In the genomic region with DNA sequence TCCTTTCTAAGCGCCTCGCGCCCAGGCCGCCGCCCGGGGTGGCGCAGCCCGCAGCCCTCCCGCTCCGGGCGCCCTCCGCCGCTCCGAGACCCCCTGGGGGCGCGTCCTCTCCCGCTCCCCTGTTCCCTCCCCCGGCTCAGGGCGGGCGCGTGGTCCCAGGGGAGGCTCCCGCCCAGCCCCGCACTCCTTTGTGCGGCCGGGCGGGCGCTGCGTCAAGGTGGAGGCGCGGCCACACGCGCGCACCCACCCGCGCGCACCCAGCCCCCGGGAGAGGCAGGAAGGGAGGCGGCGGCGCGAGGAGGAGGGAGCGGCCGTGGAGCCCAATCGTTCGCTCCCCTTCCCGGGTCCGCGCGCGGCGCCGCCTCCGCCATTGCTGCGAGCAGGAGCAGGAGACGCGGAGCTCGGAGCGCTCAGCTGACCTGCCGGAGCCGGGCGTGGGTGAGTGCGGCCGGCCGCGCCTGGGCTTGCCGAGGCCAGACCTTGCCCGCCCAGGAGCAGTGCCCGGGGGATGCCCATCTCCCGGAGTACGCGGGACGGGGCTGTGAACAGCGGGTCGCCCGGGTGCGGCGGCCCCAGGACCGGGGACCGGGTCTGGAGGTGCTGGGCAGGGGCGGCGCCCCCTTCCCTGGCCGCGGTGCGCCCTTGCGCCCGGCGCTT, we compare ENCODE assay signal across 8 cellular contexts. TPM values are rescaled to one million over a fixed set of nuclear protein-coding genes. Genes with fewer than 3 reads are reported as not detected.
A peak's percentile ranks its signal among the peaks of the same experiment; 100 is the strongest.
DNase-seq lines count a peak whose midpoint lies in the region; ATAC-seq and TF ChIP-seq lines count a peak whose summit lies in the region.

A gene with protein sequence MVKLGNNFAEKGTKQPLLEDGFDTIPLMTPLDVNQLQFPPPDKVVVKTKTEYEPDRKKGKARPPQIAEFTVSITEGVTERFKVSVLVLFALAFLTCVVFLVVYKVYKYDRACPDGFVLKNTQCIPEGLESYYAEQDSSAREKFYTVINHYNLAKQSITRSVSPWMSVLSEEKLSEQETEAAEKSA (plus strand): TSS at position 367 of the 657 bp plus-strand sequence. CDS start 528 bp downstream, outside the sequence.

- H3K27ac ChIP-seq in AG04450 (ENCODE audit: low read depth, low read length) (no peak within 1 kb of the TSS), HUES48 (ENCODE audit: low read depth, low read length) (no peak within 1 kb of the TSS), esophagus (ENCODE audit: low read depth in 2 of 2, low read length in 1 of 2) (peak within 1 kb of the TSS in 1 of 2 donors; percentile 9)

- H3K4me3 Mint-ChIP-seq in activated CD8-positive, alpha-beta memory T cell treated with anti-CD3 and anti-CD28 coated beads, Interleukin-2, amount 10 ng/mL, durations not matched to agents 7 days and 5 days = peak within 1 kb of the TSS; percentile 67

- DNase-seq in AG04450 (ENCODE audit: low read depth, low spot score) = no peak
- peak; percentile 49 for DNase-seq in activated CD8-positive, alpha-beta memory T cell treated with anti-CD3 and anti-CD28 coated beads, Interleukin-2, amount 10 ng/mL, durations not matched to agents 7 days and 5 days

- no peaks in the 10 kb centered on the region for H3K36me3 Mint-ChIP-seq in activated CD8-positive, alpha-beta memory T cell treated with anti-CD3 and anti-CD28 coated beads, Interleukin-2, amount 10 ng/mL, durations not matched to agents 7 days and 5 days

- no peak within 1 kb of the TSS for H3K27ac Mint-ChIP-seq in activated CD8-positive, alpha-beta memory T cell treated with anti-CD3 and anti-CD28 coated beads, Interleukin-2, amount 10 ng/mL, durations not matched to agents 7 days and 5 days

- peaks cover 5% of the 10 kb centered on the region; the same call in 1 of the 2 replicates for H3K9me3 ChIP-seq in AG04450 (ENCODE audit: control insufficient read depth, insufficient read depth, low read length)
- no peaks in the 10 kb centered on the region for H3K9me3 ChIP-seq in HUES48 (ENCODE audit: control insufficient read depth, insufficient read depth, low read length)
- H3K9me3 ChIP-seq in esophagus (ENCODE audit: control insufficient read depth in 2 of 2, insufficient read depth in 1 of 2, low read depth in 1 of 2, low read length in 1 of 2) = peaks cover 0 to 3% of the 10 kb centered on the region in 2 donors
- no peaks in the 10 kb centered on the region for H3K9me3 ChIP-seq in neuron (ENCODE audit: low read length)

- H3K9ac ChIP-seq in HUES48 (ENCODE audit: low read depth, low read length) = peak within 1 kb of the TSS; percentile 53; the same call in 1 of the 2 replicates

- no peak for TF ChIP-seq CTCF in AG04450 (IDR thresholded peaks at IDR 0.05; ENCODE audit: low read depth, low read length)

- CTCF ChIA-PET in AG04450 (lab: Charles Lee) = no interaction called here
- CTCF ChIA-PET in activated CD8-positive, alpha-beta memory T cell treated with anti-CD3 and anti-CD28 coated beads, Interleukin-2, amount 10 ng/mL, durations not matched to agents 7 days and 5 days (lab: Charles Lee) = no interaction called here

- H2AFZ ChIP-seq in neuron (ENCODE audit: low read depth, low read length) = peak within 1 kb of the TSS; percentile 97

- WGBS in esophagus, 2 donors = 1% methylated on average over 71 to 87 of the region's 87 CpGs

- H3K27me3 Mint-ChIP-seq in activated CD8-positive, alpha-beta memory T cell treated with anti-CD3 and anti-CD28 coated beads, Interleukin-2, amount 10 ng/mL, durations not matched to agents 7 days and 5 days = peaks cover 40% of the 10 kb centered on the region

- peaks cover 14% of the 10 kb centered on the region for H3K4me1 Mint-ChIP-seq in activated CD8-positive, alpha-beta memory T cell treated with anti-CD3 and anti-CD28 coated beads, Interleukin-2, amount 10 ng/mL, durations not matched to agents 7 days and 5 days

- POLR2A ChIA-PET in AG04450 (lab: Yijun Ruan, JAX) = no interaction called here

- peak; percentile 68 for ATAC-seq in activated CD8-positive, alpha-beta memory T cell treated with anti-CD3 and anti-CD28 coated beads, Interleukin-2, amount 10 ng/mL, durations not matched to agents 7 days and 5 days
- no peak for ATAC-seq in GM19351 (IDR thresholded peaks at IDR 0.05; ENCODE audit: unreplicated experiment)
- ATAC-seq in HG03280 (IDR thresholded peaks at IDR 0.05; ENCODE audit: unreplicated experiment) = no peak
- no peak for ATAC-seq in HG02970 (IDR thresholded peaks at IDR 0.05; ENCODE audit: low FRiP score, unreplicated experiment)

- H3K4me3 ChIP-seq in AG04450 (ENCODE audit: low read depth, low read length) (peak within 1 kb of the TSS; percentile 50), HUES48 (ENCODE audit: low read depth, low read length) (peak within 1 kb of the TSS; percentile 82), esophagus (ENCODE audit: low read depth in 1 of 2, low read length in 2 of 2) (peak within 1 kb of the TSS; percentile 53 to 70), neuron (ENCODE audit: low read length) (peak within 1 kb of the TSS; percentile 70)

- no peaks in the 10 kb centered on the region for H3K9me3 Mint-ChIP-seq in activated CD8-positive, alpha-beta memory T cell treated with anti-CD3 and anti-CD28 coated beads, Interleukin-2, amount 10 ng/mL, durations not matched to agents 7 days and 5 days (ENCODE audit: low read depth)

- H3K36me3 ChIP-seq in HUES48 (ENCODE audit: control insufficient read depth, insufficient read depth, low read length) (peaks cover 12% of the 10 kb centered on the region; the same call in 1 of the 2 replicates), esophagus (ENCODE audit: control insufficient read depth in 2 of 2, insufficient read depth in 2 of 2, low read length in 1 of 2) (peaks cover 0 to 6% of the 10 kb centered on the region in 2 donors), neuron (ENCODE audit: insufficient read depth, low read length) (peaks cover under 1% of the 10 kb centered on the region)

- no peaks in the 10 kb centered on the region; the same call in 1 of the 2 replicates for H3K4me1 ChIP-seq in HUES48 (ENCODE audit: control insufficient read depth, insufficient read depth, low read length)
- peaks cover 4 to 17% of the 10 kb centered on the region in 2 donors for H3K4me1 ChIP-seq in esophagus (ENCODE audit: control insufficient read depth in 2 of 2, insufficient read depth in 2 of 2, low read length in 1 of 2)
- peaks cover 10% of the 10 kb centered on the region for H3K4me1 ChIP-seq in neuron (ENCODE audit: insufficient read depth, low read length)

- H3K27me3 ChIP-seq in AG04450 (ENCODE audit: control insufficient read depth, insufficient read depth, low read length) = peaks cover 72% of the 10 kb centered on the region
- H3K27me3 ChIP-seq in HUES48 (ENCODE audit: control insufficient read depth, insufficient read depth, low read length) = peaks cover 55% of the 10 kb centered on the region
- no peaks in the 10 kb centered on the region for H3K27me3 ChIP-seq in esophagus (ENCODE audit: control insufficient read depth in 1 of 2, insufficient read depth in 2 of 2, low read length in 2 of 2)
- peaks cover 45% of the 10 kb centered on the region for H3K27me3 ChIP-seq in neuron (ENCODE audit: insufficient read depth, low read length)

RNA-seq across cellular contexts. Expression of the gene that starts here (rescaled TPM):
- polyA plus RNA-seq in AG04450 (2011; rRNA removed) (10.4 and 14.7 TPM in 2 replicates), esophagus (10 to 100 TPM; 11.3 to 23.6 TPM)
- 3.0 and 6.6 TPM in 2 replicates for polyA minus RNA-seq in AG04450 (2011; rRNA and poly(A)+ RNA removed)
- total RNA-seq in activated CD8-positive, alpha-beta memory T cell treated with anti-CD3 and anti-CD28 coated beads, Interleukin-2, amount 10 ng/mL, durations not matched to agents 7 days and 5 days = 1 to 10 TPM; 3.4 to 9.8 TPM
